8 cellular contexts compared by ENCODE assay signal in the genomic region with DNA sequence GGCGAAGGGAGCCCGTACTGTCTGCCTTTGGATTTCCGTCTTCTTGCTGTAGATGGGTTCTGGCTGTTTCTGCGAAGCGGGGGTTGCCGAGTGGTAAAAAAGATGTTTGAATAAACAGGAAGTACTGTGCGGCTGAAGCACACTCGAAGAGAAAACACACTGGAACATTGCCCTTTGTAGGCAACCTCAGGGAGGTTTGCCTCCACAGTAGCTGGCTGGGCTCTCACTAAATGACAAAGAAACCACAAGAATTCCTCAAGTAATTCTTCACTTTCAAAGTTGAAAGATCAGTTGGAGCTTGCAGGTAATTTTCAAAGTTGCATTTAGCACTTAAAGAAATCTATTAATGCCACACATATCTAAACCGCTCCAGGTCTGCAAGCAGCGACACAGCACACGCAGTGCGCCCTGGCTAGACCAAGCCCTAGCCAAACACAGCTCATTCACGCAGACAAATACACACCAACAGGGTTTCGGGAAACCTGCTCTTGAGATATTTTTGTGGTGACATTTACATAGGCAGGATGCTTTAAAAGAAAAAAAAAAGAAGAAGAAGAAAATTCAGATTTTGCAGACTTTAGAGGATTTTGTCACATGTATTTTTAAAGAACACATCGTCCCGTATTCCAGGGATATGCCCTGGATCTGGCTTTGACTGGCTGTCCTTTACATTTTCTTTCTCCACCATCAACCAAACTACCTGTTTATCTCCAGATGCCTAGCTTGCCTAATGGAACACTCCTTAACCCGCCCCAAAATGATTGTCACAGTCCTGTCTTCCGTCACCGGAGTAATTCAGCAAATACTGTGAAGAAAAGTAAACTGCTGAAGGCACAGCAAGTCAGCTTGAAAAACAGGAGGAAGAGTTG.
DNase-seq lines count a peak whose midpoint lies in the region; ATAC-seq, FAIRE-seq and TF ChIP-seq lines count a peak whose summit lies in the region.

No MANE protein-coding gene starts in this region.

- intact Hi-C loops in heart left ventricle (cut with DNase I): loop anchor here in 7 of 10 donors (2.0 to 10.0 kb wide), 15 partner anchors 66 to 454 kb away; partner anchors contain the start of gene FOXP1 (in 3 of the 7)

- TF ChIP-seq CTCF in heart left ventricle (IDR thresholded peaks at IDR 0.05): no peak
- TF ChIP-seq CTCF in progenitor cell of endocrine pancreas (IDR thresholded peaks at IDR 0.05; ENCODE audit: unreplicated experiment): no peak

- H3K27ac ChIP-seq in SJSA1: peak overlapping the region; percentile 82
- peak overlapping the region; percentile 78 to 94 (median 88) for H3K27ac ChIP-seq in heart left ventricle

- 0 out of 2 replicates have a peak, but pooled peaks cover 3% of the 10 kb centered on the region for H3K9me3 ChIP-seq in SJSA1 (replicated peaks)
- H3K9me3 ChIP-seq in heart left ventricle: no peaks in the 10 kb centered on the region

- ATAC-seq in HG03520 (IDR thresholded peaks at IDR 0.05; ENCODE audit: unreplicated experiment): peak; percentile 71
- peak; percentile 75 for ATAC-seq in activated naive CD8-positive, alpha-beta T cell treated with anti-CD3 and anti-CD28 coated beads, Interleukin-2, amount 10 ng/mL, durations not matched to agents 7 days and 5 days (ENCODE audit: low read depth)
- ATAC-seq in heart left ventricle: peak; percentile 59 to 76 (median 70)

- peaks cover 4% of the 10 kb centered on the region for H3K36me3 Mint-ChIP-seq in activated naive CD8-positive, alpha-beta T cell treated with anti-CD3 and anti-CD28 coated beads, Interleukin-2, amount 10 ng/mL, durations not matched to agents 7 days and 5 days
- no peaks in the 10 kb centered on the region for H3K36me3 Mint-ChIP-seq in progenitor cell of endocrine pancreas (ENCODE audit: insufficient read depth)

- POLR2A ChIA-PET in activated naive CD8-positive, alpha-beta T cell treated with anti-CD3 and anti-CD28 coated beads, Interleukin-2, amount 10 ng/mL, durations not matched to agents 7 days and 5 days (lab: Charles Lee): interaction anchor here (0.6 to 3.9 kb wide), 31 partner anchors 10 to 454 kb away, joined by 3 to 45 read pairs (median 4); partner anchors contain the start of gene FOXP1

- H3K27me3 ChIP-seq in SJSA1 (replicated peaks): no peaks in the 10 kb centered on the region
- no peaks in the 10 kb centered on the region for H3K27me3 ChIP-seq in heart left ventricle

- no peak for FAIRE-seq in urothelium cell line (lab: Jason Lieb, UNC)

- TF ChIP-seq POLR2A in heart left ventricle (IDR thresholded peaks at IDR 0.05): peak in 1 of 2 donors; percentile 43

- H3K4me1 ChIP-seq in SJSA1 (replicated peaks): peaks cover 41% of the 10 kb centered on the region
- peaks cover 3 to 81% (median 54%) of the 10 kb centered on the region in 12 donors for H3K4me1 ChIP-seq in heart left ventricle

- H3K27me3 Mint-ChIP-seq in activated naive CD8-positive, alpha-beta T cell treated with anti-CD3 and anti-CD28 coated beads, Interleukin-2, amount 10 ng/mL, durations not matched to agents 7 days and 5 days: no peaks in the 10 kb centered on the region
- no peaks in the 10 kb centered on the region for H3K27me3 Mint-ChIP-seq in progenitor cell of endocrine pancreas

- peak overlapping the region; percentile 95 for H3K27ac Mint-ChIP-seq in activated naive CD8-positive, alpha-beta T cell treated with anti-CD3 and anti-CD28 coated beads, Interleukin-2, amount 10 ng/mL, durations not matched to agents 7 days and 5 days
- peak overlapping the region; percentile 94 for H3K27ac Mint-ChIP-seq in progenitor cell of endocrine pancreas

- peaks cover 49% of the 10 kb centered on the region for H3K4me1 Mint-ChIP-seq in activated naive CD8-positive, alpha-beta T cell treated with anti-CD3 and anti-CD28 coated beads, Interleukin-2, amount 10 ng/mL, durations not matched to agents 7 days and 5 days
- peaks cover 81% of the 10 kb centered on the region for H3K4me1 Mint-ChIP-seq in progenitor cell of endocrine pancreas (ENCODE audit: low read depth)

- 13 to 14% (median 13%) methylated on average over 19 of the region's 19 CpGs for WGBS in heart left ventricle, 4 donors

- peak; percentile 29 to 78 (median 54) for DNase-seq in NCI-H1417 (lab: John Stamatoyannopoulos, UW)
- DNase-seq in NCI-H1417 treated with DMSO at 0.1 percent for 48 hours (lab: John Stamatoyannopoulos, UW): no peak
- DNase-seq in SJSA1 (ENCODE audit: low read depth in 1 of 2, low spot score in 2 of 2): peak; percentile 72 to 84
- DNase-seq in activated naive CD8-positive, alpha-beta T cell treated with anti-CD3 and anti-CD28 coated beads, Interleukin-2, amount 10 ng/mL, durations not matched to agents 7 days and 5 days: peak; percentile 60
- DNase-seq in heart left ventricle: peak; percentile 60 to 74 (median 70)
- no peak for DNase-seq in progenitor cell of endocrine pancreas (ENCODE audit: low spot score, unreplicated experiment)
- peak; percentile 65 for DNase-seq in urothelium cell line (ENCODE audit: low spot score)

- H3K4me3 Mint-ChIP-seq in activated naive CD8-positive, alpha-beta T cell treated with anti-CD3 and anti-CD28 coated beads, Interleukin-2, amount 10 ng/mL, durations not matched to agents 7 days and 5 days: peak overlapping the region; percentile 86
- peak overlapping the region; percentile 79 for H3K4me3 Mint-ChIP-seq in progenitor cell of endocrine pancreas (ENCODE audit: low read depth)

- H3K4me3 ChIP-seq in SJSA1: peak overlapping the region; percentile 45
- peak overlapping the region; percentile 36 to 67 (median 55) for H3K4me3 ChIP-seq in heart left ventricle

- no peaks in the 10 kb centered on the region for H3K9me3 Mint-ChIP-seq in activated naive CD8-positive, alpha-beta T cell treated with anti-CD3 and anti-CD28 coated beads, Interleukin-2, amount 10 ng/mL, durations not matched to agents 7 days and 5 days
- no peaks in the 10 kb centered on the region for H3K9me3 Mint-ChIP-seq in progenitor cell of endocrine pancreas (ENCODE audit: low read depth)

- H3K36me3 ChIP-seq in SJSA1 (no peaks in the 10 kb centered on the region), heart left ventricle (no peaks in the 10 kb centered on the region)

Comparison
In these comparisons a context has a peak if more than half of its experiments do, and no peak if none do; other contexts are left out.
1. DNase-seq: peak in NCI-H1417 (3 of 3), SJSA1 (2 of 2), activated naive CD8-positive, alpha-beta T cell treated with anti-CD3 and anti-CD28 coated beads, Interleukin-2, amount 10 ng/mL, durations not matched to agents 7 days and 5 days (single experiment), heart left ventricle (5 of 5) and urothelium cell line (single experiment); none in NCI-H1417 treated with DMSO at 0.1 percent for 48 hours (single experiment) and progenitor cell of endocrine pancreas (single experiment).
2. Peak in every context shown above with its lines, with median percentiles within 50 percentile points of each other: ATAC-seq.